In genomic region chr14:38186217-38186616, GRCh38 we compare ENCODE assay signal across 27 cellular contexts. TPM values are rescaled to one million over a fixed set of nuclear protein-coding genes. Genes with fewer than 3 reads are reported as not detected.
"Had no signal": no experiment of that assay in that cellular context is flagged by ENCODE, and none has a peak within 500 bp of the region (broad histone marks: within the 10 kb centered on the region; RNA-seq: fewer than 3 reads in every experiment).

No MANE protein-coding gene starts in this region.

- H3K9me3 ChIP-seq: ascending aorta, breast epithelium, colonic mucosa had no signal

- H3K36me3 Mint-ChIP-seq: activated naive CD4-positive, alpha-beta T cell treated with anti-CD3 and anti-CD28 coated beads, Interleukin-2, amount 10 ng/mL, durations not matched to agents 7 days and 5 days; activated naive CD4-positive, alpha-beta T cell treated with anti-CD3 and anti-CD28 coated beads, Interleukin-2, amount 50 U/mL, for 72 hours; activated naive CD8-positive, alpha-beta T cell treated with anti-CD3 and anti-CD28 coated beads, Interleukin-2, amount 10 ng/mL, durations not matched to agents 7 days and 5 days; brain had no signal

- H3K4me3 Mint-ChIP-seq: activated CD4-positive, alpha-beta memory T cell treated with anti-CD3 and anti-CD28 coated beads, Interleukin-2, amount 10 ng/mL, durations not matched to agents 7 days and 5 days; activated CD4-positive, alpha-beta T cell treated with anti-CD3 and anti-CD28 coated beads, Interleukin-2, amount 10 ng/mL, durations not matched to agents 7 days and 5 days; activated naive CD4-positive, alpha-beta T cell treated with anti-CD3 and anti-CD28 coated beads, Interleukin-2, amount 10 ng/mL, durations not matched to agents 7 days and 5 days; activated naive CD8-positive, alpha-beta T cell treated with anti-CD3 and anti-CD28 coated beads, Interleukin-2, amount 10 ng/mL, durations not matched to agents 7 days and 5 days; activated T-cell treated with anti-CD3 and anti-CD28 coated beads, Interleukin-2, amount 50 U/mL, for 24 hours; activated T-cell treated with anti-CD3 and anti-CD28 coated beads, Interleukin-2, amount 50 U/mL, for 72 hours; brain had no signal

- H3K27me3 Mint-ChIP-seq: activated CD4-positive, alpha-beta T cell treated with anti-CD3 and anti-CD28 coated beads, Interleukin-2, amount 10 ng/mL, durations not matched to agents 7 days and 5 days; activated naive CD4-positive, alpha-beta T cell treated with anti-CD3 and anti-CD28 coated beads, Interleukin-2, amount 10 ng/mL, durations not matched to agents 7 days and 5 days; activated naive CD8-positive, alpha-beta T cell treated with anti-CD3 and anti-CD28 coated beads, Interleukin-2, amount 10 ng/mL, durations not matched to agents 7 days and 5 days; activated T-cell treated with anti-CD3 and anti-CD28 coated beads, Interleukin-2, amount 50 U/mL, for 24 hours had no signal

- H3K4me1 Mint-ChIP-seq: activated CD4-positive, alpha-beta memory T cell treated with anti-CD3 and anti-CD28 coated beads, Interleukin-2, amount 10 ng/mL, durations not matched to agents 7 days and 5 days; activated CD4-positive, alpha-beta T cell treated with anti-CD3 and anti-CD28 coated beads, Interleukin-2, amount 10 ng/mL, durations not matched to agents 7 days and 5 days; activated naive CD4-positive, alpha-beta T cell treated with anti-CD3 and anti-CD28 coated beads, Interleukin-2, amount 10 ng/mL, durations not matched to agents 7 days and 5 days; activated naive CD8-positive, alpha-beta T cell treated with anti-CD3 and anti-CD28 coated beads, Interleukin-2, amount 10 ng/mL, durations not matched to agents 7 days and 5 days; brain had no signal

- H3K4me1 ChIP-seq: ascending aorta, breast epithelium, colonic mucosa had no signal

- DNase-seq: activated CD4-positive, alpha-beta memory T cell treated with anti-CD3 and anti-CD28 coated beads, Interleukin-2, amount 10 ng/mL, durations not matched to agents 7 days and 5 days; activated CD4-positive, alpha-beta T cell treated with anti-CD3 and anti-CD28 coated beads for 1 hour; activated CD4-positive, alpha-beta T cell treated with anti-CD3 and anti-CD28 coated beads for 4 hours; activated CD4-positive, alpha-beta T cell treated with anti-CD3 and anti-CD28 coated beads, Interleukin-2, amount 10 ng/mL, durations not matched to agents 7 days and 5 days; activated CD4-positive, alpha-beta T cell treated with anti-CD3 and anti-CD28 coated beads, Interleukin-2, amount 50 U/mL, for 4 hours; activated CD8-positive, alpha-beta memory T cell treated with anti-CD3 and anti-CD28 coated beads, Interleukin-2, amount 50 U/mL, for 48 hours; activated gamma-delta T cell; activated naive CD4-positive, alpha-beta T cell; activated naive CD4-positive, alpha-beta T cell treated with anti-CD3 and anti-CD28 coated beads, Interleukin-2, amount 10 ng/mL, durations not matched to agents 7 days and 5 days; activated naive CD8-positive, alpha-beta T cell treated with anti-CD3 and anti-CD28 coated beads, Interleukin-2, amount 10 ng/mL, durations not matched to agents 7 days and 5 days; activated T-cell treated with anti-CD3 and anti-CD28 coated beads for 4 hours; activated T-cell treated with anti-CD3 and anti-CD28 coated beads, Interleukin-2, amount 50 U/mL, for 24 hours; activated T-cell treated with anti-CD3 and anti-CD28 coated beads, Interleukin-2, amount 50 U/mL, for 72 hours; central memory CD4-positive, alpha-beta T cell; cerebellar nuclear complex; colonic mucosa; effector CD8-positive, alpha-beta T cell; foreskin fibroblast; head of caudate nucleus; T-helper 2 cell had no signal

- H3K4me3 ChIP-seq: ascending aorta, breast epithelium, cardiac muscle cell, colonic mucosa had no signal

- H3K36me3 ChIP-seq: ascending aorta, breast epithelium, cardiac muscle cell, colonic mucosa had no signal

- H3K27me3 ChIP-seq: ascending aorta, breast epithelium, colonic mucosa had no signal

- H3K9me3 Mint-ChIP-seq: activated CD4-positive, alpha-beta memory T cell treated with anti-CD3 and anti-CD28 coated beads, Interleukin-2, amount 10 ng/mL, durations not matched to agents 7 days and 5 days; activated CD4-positive, alpha-beta T cell treated with anti-CD3 and anti-CD28 coated beads, Interleukin-2, amount 10 ng/mL, durations not matched to agents 7 days and 5 days; activated naive CD4-positive, alpha-beta T cell treated with anti-CD3 and anti-CD28 coated beads, Interleukin-2, amount 10 ng/mL, durations not matched to agents 7 days and 5 days; activated naive CD4-positive, alpha-beta T cell treated with anti-CD3 and anti-CD28 coated beads, Interleukin-2, amount 50 U/mL, for 72 hours; activated T-cell treated with anti-CD3 and anti-CD28 coated beads, Interleukin-2, amount 50 U/mL, for 24 hours; brain had no signal

- H3K27ac ChIP-seq: ascending aorta, breast epithelium, cardiac muscle cell, colonic mucosa had no signal

- ATAC-seq: activated naive CD4-positive, alpha-beta T cell treated with anti-CD3 and anti-CD28 coated beads, Interleukin-2, amount 50 U/mL, for 72 hours; activated T-cell treated with anti-CD3 and anti-CD28 coated beads, Interleukin-2, amount 50 U/mL, for 72 hours; esophagus mucosa had no signal

- H3K27ac Mint-ChIP-seq: activated CD4-positive, alpha-beta memory T cell treated with anti-CD3 and anti-CD28 coated beads, Interleukin-2, amount 10 ng/mL, durations not matched to agents 7 days and 5 days; activated CD4-positive, alpha-beta T cell treated with anti-CD3 and anti-CD28 coated beads, Interleukin-2, amount 10 ng/mL, durations not matched to agents 7 days and 5 days; activated naive CD4-positive, alpha-beta T cell treated with anti-CD3 and anti-CD28 coated beads, Interleukin-2, amount 10 ng/mL, durations not matched to agents 7 days and 5 days; activated naive CD4-positive, alpha-beta T cell treated with anti-CD3 and anti-CD28 coated beads, Interleukin-2, amount 50 U/mL, for 72 hours; activated naive CD8-positive, alpha-beta T cell treated with anti-CD3 and anti-CD28 coated beads, Interleukin-2, amount 10 ng/mL, durations not matched to agents 7 days and 5 days; activated T-cell treated with anti-CD3 and anti-CD28 coated beads, Interleukin-2, amount 50 U/mL, for 24 hours; activated T-cell treated with anti-CD3 and anti-CD28 coated beads, Interleukin-2, amount 50 U/mL, for 72 hours; brain had no signal

RNA-seq across cellular contexts. Expression of gene SSTR1, which starts 21.5 kb away (rescaled TPM):
- total RNA-seq: activated CD4-positive, alpha-beta memory T cell treated with anti-CD3 and anti-CD28 coated beads, Interleukin-2, amount 10 ng/mL, durations not matched to agents 7 days and 5 days; activated CD4-positive, alpha-beta T cell treated with anti-CD3 and anti-CD28 coated beads, Interleukin-2, amount 10 ng/mL, durations not matched to agents 7 days and 5 days; activated naive CD4-positive, alpha-beta T cell treated with anti-CD3 and anti-CD28 coated beads, Interleukin-2, amount 50 U/mL, for 72 hours; activated naive CD8-positive, alpha-beta T cell treated with anti-CD3 and anti-CD28 coated beads, Interleukin-2, amount 10 ng/mL, durations not matched to agents 7 days and 5 days; activated T-cell treated with anti-CD3 and anti-CD28 coated beads, Interleukin-2, amount 50 U/mL, for 72 hours; cardiac muscle cell; dermis microvascular lymphatic vessel endothelial cell had no signal
